17 cellular contexts compared by ENCODE assay signal in genomic region chr16:14494396-14494795, GRCh38.
"Had no signal": no experiment of that assay in that cellular context is flagged by ENCODE, and none has a peak within 500 bp of the region (broad histone marks: within the 10 kb centered on the region; RNA-seq: fewer than 3 reads in every experiment).

No MANE protein-coding gene starts in this region.

- H3K36me3 ChIP-seq: thyroid gland had no signal

- FAIRE-seq: endometrium, islet of Langerhans, urothelium cell line had no signal

- H3K9me3 Mint-ChIP-seq: activated CD8-positive, alpha-beta T cell treated with anti-CD3 and anti-CD28 coated beads for 36 hours; activated T-helper 1 cell treated with anti-CD3 and anti-CD28 coated beads, Interleukin-12 subunit alpha, Interleukin-12 subunit beta, Interleukin-2, Interleukin-4 antibody, amounts not matched to agents 30 ng/mL and 10 ng/mL and 1 ng/mL, durations not matched to agents 14 hours and 24 hours and 36 hours; memory B cell; nephron progenitor cell had no signal

- H3K4me3 Mint-ChIP-seq: activated CD4-positive, alpha-beta T cell treated with anti-CD3 and anti-CD28 coated beads for 36 hours; activated CD8-positive, alpha-beta T cell treated with anti-CD3 and anti-CD28 coated beads for 36 hours; activated T-helper 1 cell treated with anti-CD3 and anti-CD28 coated beads, Interleukin-12 subunit alpha, Interleukin-12 subunit beta, Interleukin-2, Interleukin-4 antibody, amounts not matched to agents 30 ng/mL and 10 ng/mL and 1 ng/mL, durations not matched to agents 14 hours and 24 hours and 36 hours; memory B cell; nephron progenitor cell had no signal

- H3K27ac ChIP-seq: dorsolateral prefrontal cortex, heart left ventricle, thyroid gland had no signal

- H3K27ac Mint-ChIP-seq: activated CD4-positive, alpha-beta T cell treated with anti-CD3 and anti-CD28 coated beads for 36 hours; activated CD8-positive, alpha-beta T cell treated with anti-CD3 and anti-CD28 coated beads for 36 hours; activated T-helper 1 cell treated with anti-CD3 and anti-CD28 coated beads, Interleukin-12 subunit alpha, Interleukin-12 subunit beta, Interleukin-2, Interleukin-4 antibody, amounts not matched to agents 30 ng/mL and 10 ng/mL and 1 ng/mL, durations not matched to agents 14 hours and 24 hours and 36 hours; memory B cell; nephron progenitor cell had no signal

- H3K27me3 Mint-ChIP-seq: activated CD4-positive, alpha-beta T cell treated with anti-CD3 and anti-CD28 coated beads for 36 hours; activated CD8-positive, alpha-beta T cell treated with anti-CD3 and anti-CD28 coated beads for 36 hours; memory B cell had no signal

- H3K27me3 ChIP-seq: dorsolateral prefrontal cortex, heart left ventricle, thyroid gland had no signal

- ATAC-seq: activated CD4-positive, alpha-beta T cell treated with anti-CD3 and anti-CD28 coated beads for 36 hours; activated CD8-positive, alpha-beta T cell treated with anti-CD3 and anti-CD28 coated beads for 36 hours; heart left ventricle; left lobe of liver had no signal

- H3K9me3 ChIP-seq: heart left ventricle, thyroid gland had no signal

- DNase-seq: activated CD4-positive, alpha-beta T cell treated with anti-CD3 and anti-CD28 coated beads for 36 hours; activated CD8-positive, alpha-beta memory T cell treated with anti-CD3 and anti-CD28 coated beads, Interleukin-2, amount 50 U/mL, for 4 hours; activated CD8-positive, alpha-beta T cell treated with anti-CD3 and anti-CD28 coated beads for 36 hours; activated naive CD4-positive, alpha-beta T cell treated with anti-CD3 and anti-CD28 coated beads, Interleukin-2, amount 50 U/mL, for 16 hours; dorsolateral prefrontal cortex; foreskin melanocyte; heart left ventricle; nephron progenitor cell; stimulated activated CD4-positive, alpha-beta T cell treated with anti-CD3 and anti-CD28 coated beads, Interleukin-4, amount 100 ng/mL, for 4 hours; T-helper 9 cell; thyroid gland had no signal

- H3K4me3 ChIP-seq: dorsolateral prefrontal cortex, heart left ventricle, thyroid gland had no signal
